8 cellular contexts compared by ENCODE assay signal in the genomic region with DNA sequence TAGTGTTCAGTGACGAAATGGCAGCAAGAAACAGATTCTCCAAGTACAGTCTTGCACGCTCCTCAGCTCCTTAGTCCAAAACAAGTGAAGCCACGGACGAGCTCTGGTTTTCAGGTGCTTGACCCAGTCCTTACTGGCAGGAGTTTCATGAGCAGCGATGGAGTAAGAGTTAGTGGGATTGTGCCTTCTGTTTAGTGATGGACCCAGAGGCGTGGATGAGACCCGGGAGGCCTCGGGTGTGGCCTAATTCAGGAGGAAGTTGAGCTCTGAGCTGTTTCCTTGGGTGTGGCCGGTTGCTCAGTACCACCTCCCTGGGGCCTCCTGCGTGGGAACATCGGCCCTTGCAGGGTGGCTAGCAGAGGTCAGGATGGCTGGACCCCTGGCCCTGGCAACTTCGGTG. TPM values are rescaled to one million over a fixed set of nuclear protein-coding genes. Genes with fewer than 3 reads are reported as not detected.
DNase-seq lines count a peak whose midpoint lies in the region; ATAC-seq and TF ChIP-seq lines count a peak whose summit lies in the region.

No MANE protein-coding gene starts in this region.

- no peak for TF ChIP-seq CTCF in GM20000 (IDR thresholded peaks at IDR 0.05; ENCODE audit: extremely low read depth, missing control alignments)

- peak; percentile 59 for ATAC-seq in HG03460 (IDR thresholded peaks at IDR 0.05; ENCODE audit: unreplicated experiment)
- peak; percentile 23 for ATAC-seq in left lobe of liver

- peak; percentile 25 for DNase-seq in 8988T
- DNase-seq in GM20000 (ENCODE audit: low spot score), result peak; percentile 44
- DNase-seq in activated CD8-positive, alpha-beta memory T cell treated with anti-CD3 and anti-CD28 coated beads, Interleukin-2, amount 50 U/mL, for 48 hours, result peak; percentile 68
- DNase-seq in left lobe of liver (ENCODE audit: low spot score), result peak; percentile 46
- no peak for DNase-seq in NCI-H187 treated with DMSO at 0.1 percent for 48 hours (lab: John Stamatoyannopoulos, UW)
- no peak for DNase-seq in NCI-H345 (lab: John Stamatoyannopoulos, UW)
- DNase-seq in retina, result no peak

RNA-seq across cellular contexts. Expression of gene KIF5C, which starts 52.0 kb away (rescaled TPM):
- total RNA-seq in left lobe of liver, result 0.33 TPM

Comparison
In these comparisons a context has a peak if more than half of its experiments do, and no peak if none do; other contexts are left out.
1. DNase-seq: peak in 8988T (single experiment), GM20000 (single experiment), activated CD8-positive, alpha-beta memory T cell treated with anti-CD3 and anti-CD28 coated beads, Interleukin-2, amount 50 U/mL, for 48 hours (single experiment) and left lobe of liver (single experiment); none in NCI-H187 treated with DMSO at 0.1 percent for 48 hours (single experiment), NCI-H345 (single experiment) and retina (single experiment).